In genomic region chr6:160887616-160888015, GRCh38 we compare ENCODE assay signal across 17 cellular contexts.
DNase-seq lines count a peak whose midpoint lies in the region; TF ChIP-seq lines count a peak whose summit lies in the region.
"Had no signal": no experiment of that assay in that cellular context is flagged by ENCODE, and none has a peak within 500 bp of the region (broad histone marks: within the 10 kb centered on the region; RNA-seq: fewer than 3 reads in every experiment).

No MANE protein-coding gene starts in this region.

- H2AK5ac ChIP-seq in mesendoderm (ENCODE audit: low read length): no peak overlapping the region

- H3K36me3 ChIP-seq in ascending aorta: no peaks in the 10 kb centered on the region
- peaks cover 2% of the 10 kb centered on the region for H3K36me3 ChIP-seq in mesendoderm (ENCODE audit: control insufficient read depth, insufficient read depth, low read length)
- H3K36me3 ChIP-seq in tibial artery: no peaks in the 10 kb centered on the region
- H3K36me3 ChIP-seq: BE2C, BLaER1 had no signal

- H2BK15ac ChIP-seq in mesendoderm (replicated peaks; ENCODE audit: low read depth): no peak overlapping the region

- intact Hi-C loops in ascending aorta (cut with DNase I) (no loop called here), tibial artery (cut with DNase I; ENCODE audit: low total_unique reads) (no loop called here), CD14-positive monocyte (cut with micrococcal nuclease) (no loop called here)

- H3K27ac Mint-ChIP-seq in CD14-positive monocyte: no peak overlapping the region
- H3K27ac Mint-ChIP-seq: CD4-positive, alpha-beta T cell; CD8-positive, alpha-beta T cell had no signal

- no CpG with 5 or more reads among the region's 1 CpG for WGBS in mesendoderm (ENCODE audit: extremely low coverage, insufficient coverage, low lambda C conversion rate)

- H3K56ac ChIP-seq in mesendoderm (ENCODE audit: low read length): no peak overlapping the region

- H3K18ac ChIP-seq in mesendoderm (ENCODE audit: low read length): no peak overlapping the region

- H3K4me3 Mint-ChIP-seq in CD14-positive monocyte: no peak overlapping the region
- H3K4me3 Mint-ChIP-seq: CD4-positive, alpha-beta T cell; CD8-positive, alpha-beta T cell had no signal

- H3K9me3 ChIP-seq in ascending aorta (no peaks in the 10 kb centered on the region), tibial artery (no peaks in the 10 kb centered on the region)
- H3K9me3 ChIP-seq: BE2C, BLaER1, Caco-2 had no signal

- H2BK120ac ChIP-seq in mesendoderm (ENCODE audit: low read depth, low read length): no peak overlapping the region

- H3K4me1 ChIP-seq in ascending aorta: peaks cover 0 to 21% of the 10 kb centered on the region in 2 donors
- peaks cover 5% of the 10 kb centered on the region for H3K4me1 ChIP-seq in mesendoderm (ENCODE audit: control insufficient read depth, low read depth, low read length)
- H3K4me1 ChIP-seq in tibial artery: peaks cover 0 to 38% (median 10%) of the 10 kb centered on the region in 4 donors
- H3K4me1 ChIP-seq: BE2C, BLaER1 had no signal

- H3K27ac ChIP-seq in ascending aorta: peak overlapping the region; percentile 37 to 41
- H3K27ac ChIP-seq in mesendoderm (ENCODE audit: low read depth, low read length): peak overlapping the region; percentile 39
- peak overlapping the region; percentile 24 to 47 for H3K27ac ChIP-seq in tibial artery
- H3K27ac ChIP-seq: BLaER1 had no signal

- H4K5ac ChIP-seq in mesendoderm (ENCODE audit: low read length): no peak overlapping the region

- H3K79me1 ChIP-seq in mesendoderm (ENCODE audit: low read length): no peaks in the 10 kb centered on the region

- H3K36me3 Mint-ChIP-seq in CD14-positive monocyte: no peaks in the 10 kb centered on the region
- H3K36me3 Mint-ChIP-seq: CD8-positive, alpha-beta T cell had no signal

- H3K27me3 ChIP-seq in ascending aorta: no peaks in the 10 kb centered on the region
- no peaks in the 10 kb centered on the region for H3K27me3 ChIP-seq in mesendoderm (ENCODE audit: insufficient read depth, low read length, poor library complexity)
- no peaks in the 10 kb centered on the region for H3K27me3 ChIP-seq in tibial artery
- H3K27me3 ChIP-seq: BE2C, BLaER1 had no signal

- DNase-seq in ascending aorta (ENCODE audit: low spot score in 2 of 2) (no peak), mesendoderm (peak; percentile 31), tibial artery (no peak), foreskin melanocyte (no peak), NCI-H526 treated with DMSO at 0.1 percent for 48 hours (lab: John Stamatoyannopoulos, UW) (no peak), CD14-positive monocyte (ENCODE audit: low spot score) (no peak)
- DNase-seq: 8988T; ACHN; BE2C; C1 segment of cervical spinal cord; Caco-2; Calu3; CD4-positive, alpha-beta T cell; CD8-positive, alpha-beta T cell; DMS79 treated with DMSO at 0.1 percent for 48 hours; GF-D8 had no signal

- H4K8ac ChIP-seq in mesendoderm (ENCODE audit: low read depth, low read length): no peak overlapping the region

- peaks cover 0 to under 1% (median 0%) of the 10 kb centered on the region in 3 donors for H3K27me3 Mint-ChIP-seq in CD14-positive monocyte (ENCODE audit: low read depth in 3 of 3)

- no peak overlapping the region for H3K4me3 ChIP-seq in ascending aorta
- no peak overlapping the region for H3K4me3 ChIP-seq in mesendoderm (ENCODE audit: low read length)
- H3K4me3 ChIP-seq in tibial artery: no peak overlapping the region
- H3K4me3 ChIP-seq: BLaER1 had no signal

- TF ChIP-seq CTCF in ascending aorta (IDR thresholded peaks at IDR 0.05): no peak
- TF ChIP-seq CTCF in tibial artery (IDR thresholded peaks at IDR 0.05): no peak
- no peak for TF ChIP-seq CTCF in CD14-positive monocyte (IDR thresholded peaks at IDR 0.05)

- no peak overlapping the region for H3K9ac ChIP-seq in mesendoderm (ENCODE audit: low read length)
- H3K9ac ChIP-seq: BLaER1 had no signal

- H3K23ac ChIP-seq in mesendoderm (ENCODE audit: low read length): no peak overlapping the region

- H3K9me3 Mint-ChIP-seq in CD14-positive monocyte: peaks cover 0 to 4% (median 0%) of the 10 kb centered on the region in 7 donors
- H3K9me3 Mint-ChIP-seq: CD4-positive, alpha-beta T cell had no signal

- H3K79me2 ChIP-seq in mesendoderm (ENCODE audit: control insufficient read depth, insufficient read depth, low read length): peaks cover 26% of the 10 kb centered on the region

- no peaks in the 10 kb centered on the region for H3K4me1 Mint-ChIP-seq in CD14-positive monocyte

- H3K4me2 ChIP-seq in mesendoderm (ENCODE audit: low read length): no peak overlapping the region
- H3K4me2 ChIP-seq: BLaER1 had no signal

- H3K4ac ChIP-seq in mesendoderm (ENCODE audit: low read depth, low read length): peak overlapping the region; percentile 52

- no peak overlapping the region for H2BK5ac ChIP-seq in mesendoderm (ENCODE audit: low read length)
